Comparison of ENCODE assay signal across 8 cellular contexts in the genomic region with DNA sequence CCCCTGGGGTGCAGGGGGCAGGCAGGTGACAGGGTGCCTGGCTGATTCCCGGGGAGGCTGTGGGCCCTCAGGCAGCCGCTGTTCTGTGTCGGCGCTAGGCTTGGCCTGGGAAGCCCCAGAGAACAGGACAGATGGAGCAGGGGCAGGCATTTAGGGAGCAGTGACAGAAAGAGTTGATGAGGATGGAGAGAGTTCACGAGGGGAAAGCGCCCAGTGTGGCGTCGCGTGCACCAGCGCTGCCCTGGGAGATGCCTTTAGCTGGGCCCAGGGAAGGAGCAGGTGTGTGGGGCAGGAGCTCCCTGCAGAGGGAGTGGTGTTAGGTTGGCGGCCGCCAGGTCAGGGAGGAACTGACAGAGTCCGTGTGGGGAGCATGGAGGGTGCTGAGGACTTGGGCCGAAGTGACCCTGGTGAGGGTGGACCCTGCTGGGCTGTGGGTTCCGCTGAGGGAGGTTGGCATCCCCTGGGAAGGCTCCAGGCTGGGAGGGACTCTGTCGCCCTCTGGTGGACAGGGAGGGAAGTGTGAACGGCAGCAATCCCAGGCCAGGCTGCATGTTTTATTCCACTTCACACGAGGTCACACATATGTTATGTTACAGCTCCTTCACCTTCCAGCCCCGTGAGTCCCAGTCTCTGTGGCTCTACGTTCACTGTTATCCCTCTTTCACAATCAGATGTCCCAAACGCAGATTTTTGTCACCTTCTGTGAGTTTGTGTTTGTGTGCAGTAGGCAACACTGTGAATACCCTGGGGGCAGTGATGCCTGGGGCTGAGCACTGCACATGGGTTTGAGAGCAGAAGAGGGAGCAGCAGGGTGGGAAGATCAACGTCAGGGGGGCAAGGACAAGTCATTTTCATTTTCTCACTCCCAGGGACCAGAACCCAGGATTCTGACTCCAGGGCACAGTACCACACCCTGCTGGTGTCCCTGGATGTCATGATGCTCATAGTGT. TPM values are rescaled to one million over a fixed set of nuclear protein-coding genes. Genes with fewer than 3 reads are reported as not detected.
DNase-seq lines count a peak whose midpoint lies in the region; TF ChIP-seq lines count a peak whose summit lies in the region.
"Not testable (repeated sequence)": the region's sequence is repeated elsewhere in the genome, so short reads cannot be mapped to it uniquely, and the experiment has no call there.
"Had no signal": no experiment of that assay in that cellular context is flagged by ENCODE, and none has a peak within 500 bp of the region (broad histone marks: within the 10 kb centered on the region; RNA-seq: fewer than 3 reads in every experiment).

No MANE protein-coding gene starts in this region.

- H3K9me3 ChIP-seq in left ventricle myocardium inferior (replicated peaks) = not testable (repeated sequence)

- H3K4me3 ChIP-seq in GM06990 (replicated peaks; ENCODE audit: low read depth, low read length); choroid plexus epithelial cell (ENCODE audit: low read depth, low read length); left ventricle myocardium inferior: not testable (repeated sequence)

- H3K4me1 ChIP-seq in left ventricle myocardium inferior = not testable (repeated sequence)

- not testable (repeated sequence) for H3K27ac ChIP-seq in left ventricle myocardium inferior (replicated peaks)

- H3K27me3 ChIP-seq in GM06990 (replicated peaks; ENCODE audit: control insufficient read depth, insufficient read depth, low read length) = not testable (repeated sequence)
- H3K27me3 ChIP-seq in left ventricle myocardium inferior (ENCODE audit: low read depth) = peaks cover 13% of the 10 kb centered on the region

- intact Hi-C loops in left ventricle myocardium inferior (cut with micrococcal nuclease) = not testable (repeated sequence)

- H3K36me3 ChIP-seq in GM06990 (ENCODE audit: control insufficient read depth, insufficient read depth, low read length); left ventricle myocardium inferior: not testable (repeated sequence)

- TF ChIP-seq CTCF in GM06990 (IDR thresholded peaks at IDR 0.05; ENCODE audit: insufficient read depth, low read length, poor library complexity, severe bottlenecking) = peak; percentile 49
- peak; percentile 47 for TF ChIP-seq CTCF in LNCAP (IDR thresholded peaks at IDR 0.05)
- TF ChIP-seq CTCF in choroid plexus epithelial cell (conservative IDR thresholded peaks at IDR 0.05; ENCODE audit: low read depth, low read length) = peak; percentile 48
- peak; percentile 43 for TF ChIP-seq CTCF in left ventricle myocardium inferior (IDR thresholded peaks at IDR 0.05; ENCODE audit: borderline replicate concordance)

- DNase-seq in GM06990 (ENCODE audit: extremely low read depth, insufficient read length); left ventricle myocardium inferior: not testable (repeated sequence)
- DNase-seq in T-helper 9 cell = peak; percentile 38
- peak; percentile 49 for DNase-seq in activated T-cell treated with anti-CD3 and anti-CD28 coated beads, Interleukin-2, amount 50 U/mL, for 1 hour
- peak; percentile 21 for DNase-seq in choroid plexus epithelial cell (ENCODE audit: low read depth)
- peak in 2 of 3 donors; percentile 12 to 46 for DNase-seq in stimulated activated CD4-positive, alpha-beta T cell treated with anti-CD3 and anti-CD28 coated beads, Interleukin-12 subunit alpha, Interleukin-12 subunit beta, amount 100 ng/mL, for 48 hours (ENCODE audit: low read depth in 2 of 3, low spot score in 1 of 3)

RNA-seq across cellular contexts. Expression of a gene that starts 1.7 kb away (rescaled TPM):
- not detected for total RNA-seq in left ventricle myocardium inferior
- total RNA-seq: left ventricle myocardium superior had no signal
